ENCODE assay signal across 16 cellular contexts in the genomic region with DNA sequence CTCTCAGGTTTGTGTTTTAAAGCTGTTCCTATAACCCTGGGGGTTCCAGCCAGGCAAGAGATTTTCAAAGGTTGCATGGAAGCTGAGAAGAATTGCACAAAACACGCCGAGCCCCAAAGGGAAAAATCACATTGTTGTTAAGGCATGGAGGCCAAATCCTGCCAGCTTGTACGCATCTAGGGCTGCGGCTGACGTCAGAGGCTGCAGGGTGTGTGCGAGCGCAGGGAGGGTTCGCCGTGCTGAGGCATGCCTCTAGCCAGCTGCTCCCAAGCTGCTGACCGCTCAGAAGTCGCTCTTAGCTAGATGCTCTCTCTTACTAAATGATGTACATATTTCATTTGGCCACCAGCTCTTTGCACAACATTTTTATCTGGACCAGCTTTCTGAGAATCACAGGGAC.
DNase-seq lines count a peak whose midpoint lies in the region; ATAC-seq and TF ChIP-seq lines count a peak whose summit lies in the region.
"Had no signal": no experiment of that assay in that cellular context is flagged by ENCODE, and none has a peak within 500 bp of the region (broad histone marks: within the 10 kb centered on the region; RNA-seq: fewer than 3 reads in every experiment).

No MANE protein-coding gene starts in this region.

- peak; percentile 19 for DNase-seq in DMS 273 treated with DMSO at 0.1 percent for 48 hours (lab: John Stamatoyannopoulos, UW)
- DNase-seq in RWPE1 (ENCODE audit: low spot score): peak; percentile 84
- peak; percentile 84 to 91 for DNase-seq in foreskin keratinocyte
- peak; percentile 10 to 39 for DNase-seq in trophoblast cell
- no peak for DNase-seq in NCI-H1092 treated with DMSO at 0.1 percent for 48 hours (lab: John Stamatoyannopoulos, UW)
- no peak for DNase-seq in posterior vena cava (ENCODE audit: low spot score)
- DNase-seq in H4 (ENCODE audit: low spot score): no peak
- no peak for DNase-seq in inferior parietal cortex (ENCODE audit: extremely low spot score)
- DNase-seq: activated naive CD4-positive, alpha-beta T cell; AML-193; hypothalamus; Kasumi-1; lower lobe of right lung; NCI-H2081 treated with DMSO at 0.1 percent for 48 hours; nucleus accumbens had no signal

- H4K8ac ChIP-seq in trophoblast cell (ENCODE audit: low read depth, low read length): no peak overlapping the region

- intact Hi-C loops in posterior vena cava (cut with DNase I): no loop called here

- H3K36me3 ChIP-seq in trophoblast cell (ENCODE audit: control insufficient read depth in 1 of 2, insufficient read depth in 2 of 2, low read length in 2 of 2): no peaks in the 10 kb centered on the region
- H3K36me3 ChIP-seq: lower lobe of right lung, tibial nerve had no signal

- H3K79me1 ChIP-seq in trophoblast cell (ENCODE audit: low read length): no peaks in the 10 kb centered on the region

- no peak overlapping the region for H3K4me2 ChIP-seq in trophoblast cell (ENCODE audit: low read length)

- TF ChIP-seq CTCF in RWPE1 (conservative IDR thresholded peaks at IDR 0.05; ENCODE audit: low read depth) (no peak), foreskin keratinocyte (conservative IDR thresholded peaks at IDR 0.05) (peak; percentile 10)

- H3K18ac ChIP-seq in trophoblast cell (ENCODE audit: low read length): no peak overlapping the region

- no peaks in the 10 kb centered on the region for H3K9me3 ChIP-seq in trophoblast cell (ENCODE audit: insufficient read depth, low read depth, low read length)
- H3K9me3 ChIP-seq: lower lobe of right lung, tibial nerve had no signal

- no peak overlapping the region for H3K4me3 ChIP-seq in trophoblast cell (ENCODE audit: low read depth, low read length)
- H3K4me3 ChIP-seq: lower lobe of right lung, tibial nerve had no signal

- no peak overlapping the region for H2BK12ac ChIP-seq in trophoblast cell (ENCODE audit: low read length)

- no peak overlapping the region for H3K9ac ChIP-seq in trophoblast cell (ENCODE audit: low read length)

- peak overlapping the region; percentile 93 for H3K27ac ChIP-seq in RWPE1
- H3K27ac ChIP-seq in foreskin keratinocyte: peak overlapping the region; percentile 90
- no peak overlapping the region for H3K27ac ChIP-seq in trophoblast cell (ENCODE audit: low read depth, low read length)
- H3K27ac ChIP-seq: lower lobe of right lung, tibial nerve had no signal

- no peak overlapping the region for H3K23ac ChIP-seq in trophoblast cell (ENCODE audit: low read length)

- H3K79me2 ChIP-seq in trophoblast cell (ENCODE audit: control insufficient read depth, insufficient read depth, low read length, poor library complexity): no peaks in the 10 kb centered on the region

- POLR2A ChIA-PET in RWPE1 (lab: Yijun Ruan, JAX; ENCODE audit: low non-redundant PET): no interaction called here

- ATAC-seq in foreskin keratinocyte: peak; percentile 100
- ATAC-seq: lower lobe of right lung had no signal

- no peak overlapping the region for H2AFZ ChIP-seq in trophoblast cell (ENCODE audit: insufficient read depth, low read length, poor library complexity)

- H2AK5ac ChIP-seq in trophoblast cell (ENCODE audit: low read length): no peak overlapping the region

- H4K12ac ChIP-seq in trophoblast cell (ENCODE audit: low read depth, low read length): no peak overlapping the region

- H3K27me3 ChIP-seq in foreskin keratinocyte (no peaks in the 10 kb centered on the region), trophoblast cell (ENCODE audit: insufficient read depth, low read length) (no peaks in the 10 kb centered on the region)
- H3K27me3 ChIP-seq: tibial nerve had no signal

- no peak overlapping the region for H3K4ac ChIP-seq in trophoblast cell (ENCODE audit: low read depth, low read length)

- CTCF ChIA-PET in RWPE1 (lab: Yijun Ruan, JAX): no interaction called here

- no peak overlapping the region for H4K91ac ChIP-seq in trophoblast cell (ENCODE audit: low read depth, low read length)

- H3K14ac ChIP-seq in trophoblast cell (ENCODE audit: low read length): no peak overlapping the region

- no peaks in the 10 kb centered on the region for H3K4me1 ChIP-seq in foreskin keratinocyte
- H3K4me1 ChIP-seq in trophoblast cell (ENCODE audit: control insufficient read depth in 1 of 2, insufficient read depth in 2 of 2, low read length in 2 of 2): no peaks in the 10 kb centered on the region
- H3K4me1 ChIP-seq: lower lobe of right lung, tibial nerve had no signal

- WGBS in trophoblast cell (ENCODE audit: extremely low coverage, insufficient coverage, insufficient read length): no CpG with 5 or more reads among the region's 11 CpGs

- no peak overlapping the region for H2BK5ac ChIP-seq in trophoblast cell (ENCODE audit: low read depth, low read length, poor library complexity)

- H2BK120ac ChIP-seq in trophoblast cell (ENCODE audit: insufficient read depth, low read length, poor library complexity): no peak overlapping the region

Comparison
In these comparisons a context has a peak if more than half of its experiments do, and no peak if none do; other contexts are left out.
1. DNase-seq: peak in DMS 273 treated with DMSO at 0.1 percent for 48 hours (single experiment), RWPE1 (single experiment), foreskin keratinocyte (2 of 2) and trophoblast cell (2 of 2); none in NCI-H1092 treated with DMSO at 0.1 percent for 48 hours (single experiment), posterior vena cava (single experiment), H4 (single experiment) and inferior parietal cortex (single experiment).